Comparison of ENCODE assay signal across 13 cellular contexts in genomic region chr2:3169106-3169870, GRCh38.
DNase-seq lines count a peak whose midpoint lies in the region; ATAC-seq, FAIRE-seq and TF ChIP-seq lines count a peak whose summit lies in the region.
"Had no signal": no experiment of that assay in that cellular context is flagged by ENCODE, and none has a peak within 500 bp of the region (broad histone marks: within the 10 kb centered on the region; RNA-seq: fewer than 3 reads in every experiment).

No MANE protein-coding gene starts in this region.

- in situ Hi-C loops in HepG2 (cut with HindIII; ENCODE audit: extremely low pct_ligation_motif_present, low pct_unique_long_range_greater_than_20kb), result no loop called here

- H3K14ac ChIP-seq in trophoblast cell (ENCODE audit: low read length), result no peak overlapping the region

- H4K91ac ChIP-seq in trophoblast cell (ENCODE audit: low read depth, low read length), result no peak overlapping the region

- H2BK12ac ChIP-seq in trophoblast cell (ENCODE audit: low read length), result peak overlapping the region; percentile 0

- TF ChIP-seq RAD21 in HepG2 (CRISPR knock-in tag; IDR thresholded peaks at IDR 0.05), result no peak

- peak overlapping the region; percentile 7 for H3K4me2 ChIP-seq in trophoblast cell (ENCODE audit: low read length)
- H3K4me2 ChIP-seq in HepG2 (ENCODE audit: low read depth, low read length), result no peak overlapping the region

- no peak overlapping the region for H4K12ac ChIP-seq in trophoblast cell (ENCODE audit: low read depth, low read length)

- ATAC-seq in GM18867 (IDR thresholded peaks at IDR 0.05; ENCODE audit: unreplicated experiment) (no peak), HepG2 (no peak)

- H3K9ac ChIP-seq in trophoblast cell (ENCODE audit: low read length) (no peak overlapping the region), HepG2 (ENCODE audit: insufficient read depth, low read depth, low read length) (no peak overlapping the region)

- H3K4me1 ChIP-seq in trophoblast cell (ENCODE audit: control insufficient read depth in 1 of 2, insufficient read depth in 2 of 2, low read length in 2 of 2) (peaks cover 12 to 16% of the 10 kb centered on the region in 2 experiments), HepG2 (ENCODE audit: insufficient read depth, low read length) (no peaks in the 10 kb centered on the region)

- no CpG with 5 or more reads among the region's 20 CpGs for WGBS in trophoblast cell (ENCODE audit: extremely low coverage, insufficient coverage, insufficient read length)
- whole genome bisulfite sequencing in HepG2 (ENCODE audit: low lambda C conversion rate), result 86% methylated on average over 20 of the region's 20 CpGs

- no peak overlapping the region for H4K8ac ChIP-seq in trophoblast cell (ENCODE audit: low read depth, low read length)

- CTCF ChIA-PET in HepG2 (lab: Yijun Ruan, JAX; ENCODE audit: low intra/inter-chr PET ratio, low total read pairs), result no interaction called here

- no peak overlapping the region for H3K4ac ChIP-seq in trophoblast cell (ENCODE audit: low read depth, low read length)

- POLR2A ChIA-PET in HepG2 (lab: Yijun Ruan, JAX), result no interaction called here

- no peak overlapping the region for H3K23ac ChIP-seq in trophoblast cell (ENCODE audit: low read length)

- TF ChIP-seq EP300 in HepG2 (IDR thresholded peaks at IDR 0.05; ENCODE audit: low read depth in 2 of 2, low read length in 2 of 2) (no peak), HepG2 (CRISPR knock-in tag; IDR thresholded peaks at IDR 0.05; ENCODE audit: borderline replicate concordance) (no peak)

- no peaks in the 10 kb centered on the region for H4K20me1 ChIP-seq in HepG2 (ENCODE audit: insufficient read depth, low read length)

- H3K36me3 ChIP-seq in trophoblast cell (ENCODE audit: control insufficient read depth in 1 of 2, insufficient read depth in 2 of 2, low read length in 2 of 2) (peaks cover 2 to 3% of the 10 kb centered on the region in 2 experiments), MG63 (no peaks in the 10 kb centered on the region), HepG2 (replicated peaks in 1 of 2; ENCODE audit: control insufficient read depth in 1 of 2, insufficient read depth in 2 of 2, low read length in 2 of 2) (peaks cover 8 to 21% of the 10 kb centered on the region in 2 experiments)

- H2AK5ac ChIP-seq in trophoblast cell (ENCODE audit: low read length), result no peak overlapping the region

- H3K27ac ChIP-seq in trophoblast cell (ENCODE audit: low read depth, low read length) (peak overlapping the region; percentile 51), HepG2 (ENCODE audit: extremely low read length, insufficient read depth, low read length) (no peak overlapping the region)

- no peak overlapping the region for H2BK120ac ChIP-seq in trophoblast cell (ENCODE audit: insufficient read depth, low read length, poor library complexity)

- intact Hi-C loops in HepG2 (cut with micrococcal nuclease; ENCODE audit: unreplicated experiment), result no loop called here

- no peak overlapping the region for H3K4me3 ChIP-seq in trophoblast cell (ENCODE audit: low read depth, low read length)
- no peak overlapping the region for H3K4me3 ChIP-seq in MG63
- H3K4me3 ChIP-seq in HepG2 (replicated peaks in 1 of 3; ENCODE audit: insufficient read depth in 1 of 3, low read depth in 2 of 3, low read length in 3 of 3), result no peak overlapping the region
- H3K4me3 ChIP-seq: lung had no signal

- FAIRE-seq in HepG2 (lab: Jason Lieb, UNC), result no peak
- FAIRE-seq: G401.6, small intestine had no signal

- no peaks in the 10 kb centered on the region for H3K79me2 ChIP-seq in trophoblast cell (ENCODE audit: control insufficient read depth, insufficient read depth, low read length, poor library complexity)
- no peaks in the 10 kb centered on the region for H3K79me2 ChIP-seq in HepG2 (ENCODE audit: insufficient read depth, low read length)

- BruUV-seq in HepG2 (replicated peaks; lab: Mats Ljungman, UMichigan), result no TSS peak

- H3K27me3 ChIP-seq in trophoblast cell (ENCODE audit: insufficient read depth, low read length), result no peaks in the 10 kb centered on the region
- H3K27me3 ChIP-seq in MG63, result no peaks in the 10 kb centered on the region
- no peaks in the 10 kb centered on the region for H3K27me3 ChIP-seq in HepG2 (ENCODE audit: control insufficient read depth in 1 of 2, insufficient read depth in 2 of 2, low read length in 2 of 2)

- H2AFZ ChIP-seq in trophoblast cell (ENCODE audit: insufficient read depth, low read length, poor library complexity) (no peak overlapping the region), HepG2 (ENCODE audit: low read length) (no peak overlapping the region)

- DNase-seq in GM04503 (ENCODE audit: low read depth) (peak; percentile 49), NCI-H2227 (lab: John Stamatoyannopoulos, UW; ENCODE audit: unreplicated experiment) (peak; percentile 56), fibroblast of gingiva (ENCODE audit: low read depth) (peak; percentile 14), trophoblast cell (peak in 1 of 2 donors; percentile 23), MG63 (no peak), RPMI8226 (no peak), HepG2 (ENCODE audit: low spot score) (no peak)
- DNase-seq: activated CD4-positive, alpha-beta T cell treated with anti-CD3 and anti-CD28 coated beads, Interleukin-2, amount 10 ng/mL, durations not matched to agents 7 days and 5 days; activated naive CD4-positive, alpha-beta T cell treated with anti-CD3 and anti-CD28 coated beads, Interleukin-2, amount 50 U/mL, for 16 hours; small intestine had no signal

- H3K79me1 ChIP-seq in trophoblast cell (ENCODE audit: low read length), result peaks cover 3% of the 10 kb centered on the region

- H3K9me3 ChIP-seq in trophoblast cell (ENCODE audit: insufficient read depth, low read depth, low read length) (peaks cover 2% of the 10 kb centered on the region), MG63 (no peaks in the 10 kb centered on the region), HepG2 (ENCODE audit: low read length) (peaks cover 2% of the 10 kb centered on the region; the same call in 1 of the 2 replicates)

- TF ChIP-seq CTCF in HepG2 (CRISPR knock-in tag; IDR thresholded peaks at IDR 0.05), result no peak

- TF ChIP-seq POLR2A in HepG2 (IDR thresholded peaks at IDR 0.05; ENCODE audit: insufficient read depth in 1 of 2, low read depth in 2 of 2, low read length in 2 of 2), result no peak

- H3K18ac ChIP-seq in trophoblast cell (ENCODE audit: low read length), result no peak overlapping the region

- no peak overlapping the region for H2BK5ac ChIP-seq in trophoblast cell (ENCODE audit: low read depth, low read length, poor library complexity)

TF ChIP-seq in HepG2, 621 proteins besides CTCF, POLR2A, EP300 and RAD21 (continues in another document):
- no peak for TF ChIP-seq ZNF616 (CRISPR knock-in tag; IDR thresholded peaks at IDR 0.05; ENCODE audit: low read depth)
- TF ChIP-seq LCORL (IDR thresholded peaks at IDR 0.05), result no peak
- no peak for TF ChIP-seq LCORL (CRISPR knock-in tag; IDR thresholded peaks at IDR 0.05)
- no peak for TF ChIP-seq SMC3 (IDR thresholded peaks at IDR 0.05; ENCODE audit: low read length)
- no peak for TF ChIP-seq NFKB2 (CRISPR knock-in tag; IDR thresholded peaks at IDR 0.05; ENCODE audit: borderline replicate concordance)
- TF ChIP-seq AHDC1 (CRISPR knock-in tag; IDR thresholded peaks at IDR 0.05; ENCODE audit: borderline replicate concordance), result no peak
- no peak for TF ChIP-seq ZNF143 (CRISPR knock-in tag; IDR thresholded peaks at IDR 0.05)

Comparison
In these comparisons a context has a peak if more than half of its experiments do, and no peak if none do; other contexts are left out.
1. DNase-seq: peak in GM04503 (single experiment), NCI-H2227 (single experiment) and fibroblast of gingiva (single experiment); none in MG63 (single experiment), RPMI8226 (single experiment) and HepG2 (single experiment).